Comparison of ENCODE assay signal across 2 cellular contexts in the genomic region with DNA sequence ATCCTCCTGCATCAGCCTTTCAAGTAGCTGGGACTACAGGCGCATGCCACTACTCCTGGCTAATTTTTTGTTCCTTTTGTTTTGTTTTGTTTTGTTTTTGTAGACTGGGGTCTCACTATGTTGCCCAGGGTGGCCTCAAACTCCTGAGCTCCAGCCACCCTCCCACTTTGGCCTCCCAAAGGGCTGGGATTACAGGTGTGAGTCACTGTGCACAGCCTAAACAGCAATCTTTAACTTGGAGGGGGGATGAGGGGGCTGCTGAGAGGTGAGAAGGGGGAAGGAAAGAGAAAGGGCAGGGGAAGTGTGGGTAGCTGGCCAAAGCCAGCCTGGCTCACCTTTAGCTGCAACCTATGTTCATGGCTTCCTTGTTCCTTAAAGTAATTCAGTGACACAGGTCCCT.
TF ChIP-seq lines count a peak whose summit lies in the region.

No MANE protein-coding gene starts in this region.

TF ChIP-seq in HCT116, 20 proteins besides CTCF, POLR2A, EP300 and RAD21:
- TF ChIP-seq SIN3A (IDR thresholded peaks at IDR 0.05; ENCODE audit: low read depth) (no peak), FOSL1 (IDR thresholded peaks at IDR 0.05; ENCODE audit: low read depth) (no peak), CBX3 (IDR thresholded peaks at IDR 0.05; ENCODE audit: low read depth) (no peak), POLR2AphosphoS5 (IDR thresholded peaks at IDR 0.05; ENCODE audit: low read depth, low read length) (no peak), EGR1 (IDR thresholded peaks at IDR 0.05; ENCODE audit: low read depth) (no peak)

TF ChIP-seq in K562, 482 proteins besides CTCF, POLR2A, EP300 and RAD21:
- TF ChIP-seq ZNF140 (CRISPR knock-in tag; IDR thresholded peaks at IDR 0.05): no peak
- TF ChIP-seq ZNF121 (CRISPR knock-in tag; conservative IDR thresholded peaks at IDR 0.05): 0 out of 2 replicates have a peak, but pooled peaks have one; percentile 28
- TF ChIP-seq BMI1 (IDR thresholded peaks at IDR 0.05; ENCODE audit: low read length): no peak
- no peak for TF ChIP-seq ZC3H11A (IDR thresholded peaks at IDR 0.05; ENCODE audit: low read depth, low read length)
